27 cellular contexts compared by ENCODE assay signal in genomic region chr13:51249254-51249653, GRCh38. TPM values are rescaled to one million over a fixed set of nuclear protein-coding genes. Genes with fewer than 3 reads are reported as not detected.
DNase-seq lines count a peak whose midpoint lies in the region; ATAC-seq, FAIRE-seq and TF ChIP-seq lines count a peak whose summit lies in the region.
"Had no signal": no experiment of that assay in that cellular context is flagged by ENCODE, and none has a peak within 500 bp of the region (broad histone marks: within the 10 kb centered on the region; RNA-seq: fewer than 3 reads in every experiment).

No MANE protein-coding gene starts in this region.

- H3K9me2 ChIP-seq in GM23338 (ENCODE audit: insufficient read depth), result no peaks in the 10 kb centered on the region

- ATAC-seq in GM23338 (no peak), GM21381 (IDR thresholded peaks at IDR 0.05; ENCODE audit: unreplicated experiment) (no peak)
- ATAC-seq: activated naive CD8-positive, alpha-beta T cell treated with anti-CD3 and anti-CD28 coated beads, Interleukin-2, amount 50 U/mL, for 24 hours; upper lobe of right lung; WTC11 had no signal

- H3K27me3 ChIP-seq in GM23338 (ENCODE audit: insufficient read depth), result no peaks in the 10 kb centered on the region
- H3K27me3 ChIP-seq in astrocyte (ENCODE audit: insufficient read depth, low read length), result peaks cover 17% of the 10 kb centered on the region
- no peaks in the 10 kb centered on the region for H3K27me3 ChIP-seq in layer of hippocampus (ENCODE audit: control insufficient read depth, insufficient read depth, low read length)
- H3K27me3 ChIP-seq: BLaER1, ovary, upper lobe of right lung had no signal

- no peak for FAIRE-seq in astrocyte (lab: Jason Lieb, UNC)
- FAIRE-seq in RCC 7860 (lab: Jason Lieb, UNC), result no peak
- FAIRE-seq: GM18507, small intestine had no signal

- no peaks in the 10 kb centered on the region for H3K9me3 ChIP-seq in astrocyte (ENCODE audit: insufficient read depth, low read depth, low read length)
- H3K9me3 ChIP-seq: BLaER1, ovary, upper lobe of right lung had no signal

- H3K4me3 Mint-ChIP-seq in GM23338, result no peak overlapping the region
- H3K4me3 Mint-ChIP-seq in astrocyte (ENCODE audit: unreplicated experiment), result no peak overlapping the region
- H3K4me3 Mint-ChIP-seq: activated CD4-positive, alpha-beta T cell treated with anti-CD3 and anti-CD28 coated beads, Interleukin-2, amount 10 ng/mL, durations not matched to agents 7 days and 5 days; activated naive CD8-positive, alpha-beta T cell treated with anti-CD3 and anti-CD28 coated beads, Interleukin-2, amount 50 U/mL, for 24 hours; nephron progenitor cell; WTC11 had no signal

- H3K4me1 ChIP-seq in GM23338 (ENCODE audit: insufficient read depth) (peaks cover 58% of the 10 kb centered on the region), astrocyte (ENCODE audit: insufficient read depth, low read length) (peaks cover 4% of the 10 kb centered on the region)
- H3K4me1 ChIP-seq: BLaER1, upper lobe of right lung had no signal

- peaks cover 7% of the 10 kb centered on the region for H3F3A ChIP-seq in GM23338 (replicated peaks; ENCODE audit: low read depth)

- H3K27ac Mint-ChIP-seq in GM23338 (no peak overlapping the region), astrocyte (ENCODE audit: unreplicated experiment) (no peak overlapping the region)
- H3K27ac Mint-ChIP-seq: activated CD4-positive, alpha-beta T cell treated with anti-CD3 and anti-CD28 coated beads, Interleukin-2, amount 10 ng/mL, durations not matched to agents 7 days and 5 days; activated naive CD8-positive, alpha-beta T cell treated with anti-CD3 and anti-CD28 coated beads, Interleukin-2, amount 50 U/mL, for 24 hours; nephron progenitor cell; WTC11 had no signal

- H4K20me1 ChIP-seq in GM23338 (replicated peaks; ENCODE audit: insufficient read depth) (peaks cover 18% of the 10 kb centered on the region), astrocyte (ENCODE audit: insufficient read depth, low read length) (no peaks in the 10 kb centered on the region)
- H4K20me1 ChIP-seq: BLaER1 had no signal

- H3K9me3 Mint-ChIP-seq in GM23338 (no peaks in the 10 kb centered on the region), astrocyte (ENCODE audit: unreplicated experiment) (peaks cover 2% of the 10 kb centered on the region)
- H3K9me3 Mint-ChIP-seq: activated CD4-positive, alpha-beta T cell treated with anti-CD3 and anti-CD28 coated beads, Interleukin-2, amount 10 ng/mL, durations not matched to agents 7 days and 5 days; activated naive CD8-positive, alpha-beta T cell treated with anti-CD3 and anti-CD28 coated beads, Interleukin-2, amount 50 U/mL, for 24 hours; nephron progenitor cell; WTC11 had no signal

- DNase-seq in GM23338 (ENCODE audit: low spot score), result peak; percentile 38
- peak; percentile 70 for DNase-seq in NCI-H187 treated with DMSO at 0.1 percent for 48 hours (lab: John Stamatoyannopoulos, UW)
- peak; percentile 27 for DNase-seq in astrocyte (ENCODE audit: low read depth)
- no peak for DNase-seq in AG20443 (ENCODE audit: low spot score)
- DNase-seq in RCC 7860 (ENCODE audit: low spot score), result no peak
- DNase-seq in effector CD4-positive, alpha-beta T cell, result no peak
- DNase-seq: ACHN; activated CD4-positive, alpha-beta T cell treated with anti-CD3 and anti-CD28 coated beads, Interleukin-2, amount 10 ng/mL, durations not matched to agents 7 days and 5 days; activated naive CD8-positive, alpha-beta T cell treated with anti-CD3 and anti-CD28 coated beads, Interleukin-2, amount 50 U/mL, for 24 hours; activated T-cell treated with anti-CD3 and anti-CD28 coated beads, Interleukin-2, amount 50 U/mL, for 48 hours; COR-L47; DMS79 treated with DMSO at 0.1 percent for 48 hours; Kasumi-1; NCI-H2029; nephron progenitor cell; ovary; PC-9; SHP77 treated with DMSO at 0.1 percent for 48 hours; small intestine; stimulated activated CD8-positive, alpha-beta memory T cell treated with anti-CD3 and anti-CD28 coated beads, Interleukin-4, amount 100 ng/mL, for 48 hours; upper lobe of right lung had no signal

- peaks cover 32% of the 10 kb centered on the region for H3K36me3 ChIP-seq in GM23338 (ENCODE audit: insufficient read depth)
- no peaks in the 10 kb centered on the region for H3K36me3 ChIP-seq in astrocyte (ENCODE audit: insufficient read depth, low read length)
- H3K36me3 ChIP-seq: BLaER1, ovary, upper lobe of right lung had no signal

- H3K4me2 ChIP-seq in GM23338, result peak overlapping the region; percentile 29; the same call in 1 of the 2 replicates
- H3K4me2 ChIP-seq in astrocyte (ENCODE audit: low read length), result no peak overlapping the region
- H3K4me2 ChIP-seq: BLaER1, PC-9 had no signal

- H2AFZ ChIP-seq in GM23338 (no peak overlapping the region), astrocyte (ENCODE audit: low read depth, low read length) (no peak overlapping the region)
- H2AFZ ChIP-seq: PC-9 had no signal

- H3K27me3 Mint-ChIP-seq in GM23338 (ENCODE audit: insufficient read depth, low read depth, poor library complexity) (peaks cover 4% of the 10 kb centered on the region), astrocyte (ENCODE audit: low read depth, unreplicated experiment) (peaks cover 9% of the 10 kb centered on the region)
- H3K27me3 Mint-ChIP-seq: activated CD4-positive, alpha-beta T cell treated with anti-CD3 and anti-CD28 coated beads, Interleukin-2, amount 10 ng/mL, durations not matched to agents 7 days and 5 days had no signal

- no peak overlapping the region for H3K9ac ChIP-seq in astrocyte (ENCODE audit: low read length)
- H3K9ac ChIP-seq: BLaER1 had no signal

- H3K27ac ChIP-seq in GM23338 (ENCODE audit: low read depth) (peak overlapping the region; percentile 36; the same call in 1 of the 2 replicates), astrocyte (ENCODE audit: low read depth, low read length) (no peak overlapping the region), layer of hippocampus (ENCODE audit: low read depth, low read length) (peak overlapping the region; percentile 98)
- H3K27ac ChIP-seq: BLaER1, epithelial cell of prostate, ovary, PC-9, upper lobe of right lung had no signal

- H3K4me3 ChIP-seq in GM23338 (no peak overlapping the region), astrocyte (ENCODE audit: insufficient read depth, low read depth, low read length) (no peak overlapping the region)
- H3K4me3 ChIP-seq: BLaER1, ovary, PC-9, upper lobe of right lung had no signal

- TF ChIP-seq CTCF in GM23338 (conservative IDR thresholded peaks at IDR 0.05; ENCODE audit: low read depth in 2 of 2), result no peak
- TF ChIP-seq CTCF in astrocyte (IDR thresholded peaks at IDR 0.05; ENCODE audit: insufficient read depth, low read depth, low read length), result no peak

- H3K36me3 Mint-ChIP-seq in GM23338 (ENCODE audit: low read depth) (peaks cover 42% of the 10 kb centered on the region), astrocyte (ENCODE audit: low read depth, unreplicated experiment) (no peaks in the 10 kb centered on the region)

- H3K79me2 ChIP-seq in GM23338 (replicated peaks; ENCODE audit: insufficient read depth) (peaks cover 83% of the 10 kb centered on the region), astrocyte (ENCODE audit: insufficient read depth, low read length) (no peaks in the 10 kb centered on the region)

- H3K4me1 Mint-ChIP-seq in GM23338 (peaks cover 57% of the 10 kb centered on the region), astrocyte (ENCODE audit: low read depth, unreplicated experiment) (no peaks in the 10 kb centered on the region)
- H3K4me1 Mint-ChIP-seq: activated CD4-positive, alpha-beta T cell treated with anti-CD3 and anti-CD28 coated beads, Interleukin-2, amount 10 ng/mL, durations not matched to agents 7 days and 5 days had no signal

TF ChIP-seq in GM23338, 12 proteins besides CTCF, POLR2A, EP300 and RAD21 (continues in another document):
- no peak for TF ChIP-seq ETS1 (IDR thresholded peaks at IDR 0.05)
- TF ChIP-seq NANOG (IDR thresholded peaks at IDR 0.05; ENCODE audit: borderline replicate concordance), result no peak
- no peak for TF ChIP-seq CREB1 (CRISPR knock-in tag; IDR thresholded peaks at IDR 0.05; ENCODE audit: low read depth)

RNA-seq across cellular contexts. Expression of gene FAM124A, which starts 27.1 kb away (rescaled TPM):
- total RNA-seq in GM23338 (2014; rRNA removed; shearing (Covaris generic)), result 84.1 and 109 TPM in 2 replicates
- polyA plus RNA-seq in GM23338 (2016; fragmentation: Nextera tagmentation; extraction: Ambion mirVana), result 35.9 and 37.7 TPM in 2 replicates
- 0.96 and 1.1 TPM in 2 replicates for total RNA-seq in astrocyte
- total RNA-seq: activated CD4-positive, alpha-beta T cell treated with anti-CD3 and anti-CD28 coated beads, Interleukin-2, amount 10 ng/mL, durations not matched to agents 7 days and 5 days; PC-9 had no signal

Comparison
In these comparisons a context has a peak if more than half of its experiments do, and no peak if none do; other contexts are left out.
1. DNase-seq: peak in GM23338 (single experiment), NCI-H187 treated with DMSO at 0.1 percent for 48 hours (single experiment) and astrocyte (single experiment); none in AG20443 (single experiment), RCC 7860 (single experiment) and effector CD4-positive, alpha-beta T cell (single experiment).
2. RNA of gene FAM124A, which starts 27.1 kb away (total RNA-seq): 84.1 to 109 TPM in GM23338; 0.96 to 1.1 TPM in astrocyte; every median in the first group is over 10 times any median in the second.